ENCODE assay signal across 19 cellular contexts in genomic region chr7:121042195-121042594, GRCh38. TPM values are rescaled to one million over a fixed set of nuclear protein-coding genes. Genes with fewer than 3 reads are reported as not detected.
"Had no signal": no experiment of that assay in that cellular context is flagged by ENCODE, and none has a peak within 500 bp of the region (broad histone marks: within the 10 kb centered on the region; RNA-seq: fewer than 3 reads in every experiment).

No MANE protein-coding gene starts in this region.

- ATAC-seq: activated CD8-positive, alpha-beta memory T cell treated with anti-CD3 and anti-CD28 coated beads, Interleukin-2, amount 10 ng/mL, durations not matched to agents 7 days and 5 days; activated CD8-positive, alpha-beta T cell treated with anti-CD3 and anti-CD28 coated beads for 36 hours; pancreas; stimulated activated naive CD8-positive, alpha-beta T cell treated with anti-CD3 and anti-CD28 coated beads, Interleukin-15, Interleukin-2, amounts not matched to agents 100 U/mL and 50 U/mL, for 24 hours; T-helper 17 cell had no signal

- H3K27ac ChIP-seq: pancreas, SJCRH30, WERI-Rb-1 had no signal

- H3K4me1 ChIP-seq: pancreas had no signal

- H3K36me3 ChIP-seq: pancreas, SJCRH30, WERI-Rb-1 had no signal

- H3K4me3 ChIP-seq: pancreas, SJCRH30 had no signal

- DNase-seq: activated CD4-positive, alpha-beta T cell treated with anti-CD3 and anti-CD28 coated beads, Interleukin-2, amount 10 ng/mL, durations not matched to agents 7 days and 5 days; activated CD4-positive, CD25-positive, alpha-beta regulatory T cell treated with anti-CD3 and anti-CD28 coated beads, Interleukin-2, amount 50 U/mL, for 72 hours; activated CD8-positive, alpha-beta memory T cell treated with anti-CD3 and anti-CD28 coated beads, Interleukin-2, amount 10 ng/mL, durations not matched to agents 7 days and 5 days; activated CD8-positive, alpha-beta T cell treated with anti-CD3 and anti-CD28 coated beads for 36 hours; activated gamma-delta T cell treated with Interleukin-2 at 50 U/mL for 16 hours; anterior cingulate cortex; caudate nucleus; effector CD8-positive, alpha-beta T cell; foreskin melanocyte; glutamatergic neuron; nephron progenitor cell; pancreas; stimulated activated CD4-positive, alpha-beta T cell treated with anti-CD3 and anti-CD28 coated beads, Interleukin-4, amount 100 ng/mL, for 1 hour; stimulated activated naive CD8-positive, alpha-beta T cell treated with anti-CD3 and anti-CD28 coated beads, Interleukin-15, Interleukin-2, amounts not matched to agents 100 U/mL and 50 U/mL, for 24 hours; substantia nigra; T-helper 17 cell; WERI-Rb-1 had no signal

- H3K9me3 ChIP-seq: pancreas, SJCRH30 had no signal

- H3K27me3 ChIP-seq: pancreas, SJCRH30, tibial nerve had no signal

RNA-seq across cellular contexts. Expression of gene CPED1, which starts 53.7 kb away (rescaled TPM):
- total RNA-seq: activated CD8-positive, alpha-beta T cell treated with anti-CD3 and anti-CD28 coated beads for 36 hours had no signal
